8 cellular contexts compared by ENCODE assay signal in the genomic region with DNA sequence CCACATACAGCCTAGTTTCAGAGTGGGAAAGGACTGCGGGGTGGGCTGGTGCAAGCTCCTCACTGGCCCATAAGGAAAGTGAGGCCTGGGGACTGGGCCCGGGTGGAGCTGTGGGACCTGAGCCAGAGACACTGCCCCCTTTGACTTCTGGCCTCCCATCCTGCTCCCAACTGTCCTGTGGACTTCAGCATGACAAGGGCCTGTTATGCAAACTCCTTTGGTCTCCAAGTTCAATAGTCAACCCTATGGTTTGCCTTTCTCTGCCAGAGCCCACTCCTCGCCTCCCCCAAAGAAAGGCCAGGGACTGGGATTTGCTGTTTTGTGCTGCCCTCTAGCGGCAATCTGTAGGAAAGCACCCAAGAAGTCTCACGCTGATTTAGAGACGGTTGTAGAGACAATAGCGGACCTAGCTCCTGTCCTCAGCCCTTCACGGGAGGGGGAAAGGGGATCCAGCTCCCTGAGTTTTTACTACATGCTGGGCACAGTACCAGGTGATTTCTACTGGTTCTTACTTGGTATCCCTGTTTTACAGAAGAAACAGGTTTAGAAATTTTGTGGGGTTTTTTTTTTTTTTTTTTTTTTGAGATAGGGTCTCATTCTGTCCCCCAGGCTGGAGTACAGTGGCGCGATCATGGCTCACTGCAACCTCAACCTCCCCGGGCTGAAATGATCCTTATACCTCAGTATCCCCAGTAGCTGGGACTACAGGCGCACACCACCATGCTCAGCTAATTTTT. TPM values are rescaled to one million over a fixed set of nuclear protein-coding genes. Genes with fewer than 3 reads are reported as not detected.
A peak's percentile ranks its signal among the peaks of the same experiment; 100 is the strongest.
DNase-seq lines count a peak whose midpoint lies in the region; ATAC-seq and TF ChIP-seq lines count a peak whose summit lies in the region.

No MANE protein-coding gene starts in this region.

- peaks cover 25 to 86% (median 67%) of the 10 kb centered on the region in 9 donors for H3K27me3 ChIP-seq in heart left ventricle

- no peaks in the 10 kb centered on the region for H3K9me3 ChIP-seq in heart left ventricle

- in situ Hi-C loops in astrocyte of the cerebellum (cut with HindIII; ENCODE audit: low sequenced_read_pairs): no loop called here

- H3K4me3 ChIP-seq in heart left ventricle: no peak overlapping the region
- H3K4me3 ChIP-seq in astrocyte of the cerebellum (ENCODE audit: low read depth, low read length): no peak overlapping the region

- DNase-seq in heart left ventricle (no peak), cardiac septum (ENCODE audit: low spot score) (no peak), NCI-H2029 treated with DMSO at 0.1 percent for 48 hours (lab: John Stamatoyannopoulos, UW) (peak; percentile 48), T-helper 9 cell (peak; percentile 49), astrocyte of the cerebellum (ENCODE audit: low read depth) (peak; percentile 37), iPS-NIHi7 (ENCODE audit: extremely low spot score) (peak; percentile 84)
- peak; percentile 62 to 64 for DNase-seq in stimulated activated CD4-positive, alpha-beta T cell treated with anti-CD3 and anti-CD28 coated beads, Interleukin-2, amount 100 ng/mL, for 48 hours

- H3K4me1 ChIP-seq in heart left ventricle: peaks cover 0 to 11% (median 0%) of the 10 kb centered on the region in 12 donors

- peak; percentile 38 to 63 (median 54) for TF ChIP-seq CTCF in heart left ventricle (IDR thresholded peaks at IDR 0.05)
- peak; percentile 83 for TF ChIP-seq CTCF in astrocyte of the cerebellum (IDR thresholded peaks at IDR 0.05; ENCODE audit: low read depth, low read length, missing control alignments)

- WGBS in heart left ventricle, 4 donors: 19 to 31% (median 26%) methylated on average over 11 to 12 of the region's 12 CpGs

- H3K36me3 ChIP-seq in heart left ventricle: no peaks in the 10 kb centered on the region

- intact Hi-C loops in heart left ventricle (cut with DNase I): loop anchor here in 1 of 10 donors (10.0 kb wide), 1 partner anchor 63 kb away; the partner anchor contains the start of genes TBX6 and YPEL3
- intact Hi-C loops in cardiac septum (cut with DNase I): no loop called here

- no peak for TF ChIP-seq POLR2A in heart left ventricle (IDR thresholded peaks at IDR 0.05)

- peak in 1 of 4 donors; percentile 29 for ATAC-seq in heart left ventricle
- no peak for ATAC-seq in GM19035 (IDR thresholded peaks at IDR 0.05; ENCODE audit: unreplicated experiment)

- no peak overlapping the region for H3K27ac ChIP-seq in heart left ventricle

RNA-seq across cellular contexts. Expression of gene TLCD3B, which starts 1.2 kb away (rescaled TPM):
- not detected for total RNA-seq in heart left ventricle
- polyA plus RNA-seq in heart left ventricle: not detected
- not detected for total RNA-seq in cardiac septum

RNA-seq across cellular contexts. Expression of gene C16orf92, which starts 9.3 kb away (rescaled TPM):
- total RNA-seq in heart left ventricle: not detected
- polyA plus RNA-seq in heart left ventricle: not detected
- not detected for total RNA-seq in cardiac septum

RNA-seq across cellular contexts. Expression of gene DOC2A, which starts 21.4 kb away (rescaled TPM):
- total RNA-seq in heart left ventricle: 1 to 10 TPM in 1 of 9 donors, under 1 TPM in 4, not detected in 4; 0.09 to 1.4 (median 0.91) TPM
- polyA plus RNA-seq in heart left ventricle: under 1 TPM; 0.22 to 0.88 TPM
- 0.38 TPM for total RNA-seq in cardiac septum

RNA-seq across cellular contexts. Expression of gene ALDOA, which starts 33.3 kb away (rescaled TPM):
- total RNA-seq in heart left ventricle: 1,000 to 10,000 TPM; 2,644 to 5,076 (median 3,574) TPM
- 1,000 to 10,000 TPM; 2,585 to 3,542 TPM for polyA plus RNA-seq in heart left ventricle
- 3,068 TPM for total RNA-seq in cardiac septum

RNA-seq across cellular contexts. Expression of gene INO80E, which starts 36.2 kb away (rescaled TPM):
- 10 to 100 TPM; 27.6 to 65.4 (median 32.6) TPM for total RNA-seq in heart left ventricle
- 10 to 100 TPM; 60.9 to 71.5 TPM for polyA plus RNA-seq in heart left ventricle
- total RNA-seq in cardiac septum: 36.8 TPM

Comparison
In these comparisons a context has a peak if more than half of its experiments do, and no peak if none do; other contexts are left out.
1. DNase-seq: peak in NCI-H2029 treated with DMSO at 0.1 percent for 48 hours (single experiment), T-helper 9 cell (single experiment), astrocyte of the cerebellum (single experiment), iPS-NIHi7 (single experiment) and stimulated activated CD4-positive, alpha-beta T cell treated with anti-CD3 and anti-CD28 coated beads, Interleukin-2, amount 100 ng/mL, for 48 hours (2 of 2); none in heart left ventricle (0 of 5) and cardiac septum (single experiment).